In genomic region chr7:44880317-44881018, GRCh38 we compare ENCODE assay signal across 9 cellular contexts. TPM values are rescaled to one million over a fixed set of nuclear protein-coding genes. Genes with fewer than 3 reads are reported as not detected.
DNase-seq lines count a peak whose midpoint lies in the region; ATAC-seq and TF ChIP-seq lines count a peak whose summit lies in the region.
"Had no signal": no experiment of that assay in that cellular context is flagged by ENCODE, and none has a peak within 500 bp of the region (broad histone marks: within the 10 kb centered on the region; RNA-seq: fewer than 3 reads in every experiment).

No MANE protein-coding gene starts in this region.

- peaks cover 73% of the 10 kb centered on the region for H3K4me1 Mint-ChIP-seq in activated T-cell treated with anti-CD3 and anti-CD28 coated beads, Interleukin-2, amount 50 U/mL, for 72 hours (ENCODE audit: low read depth)

- peak overlapping the region in 2 of 5 donors; percentile 42 to 46 for H3K9ac ChIP-seq in subcutaneous abdominal adipose tissue (ENCODE audit: low read length in 5 of 5)

- no peaks in the 10 kb centered on the region for H3K9me3 Mint-ChIP-seq in activated T-cell treated with anti-CD3 and anti-CD28 coated beads, Interleukin-2, amount 50 U/mL, for 72 hours

- H3K36me3 ChIP-seq in SJSA1 (peaks cover 86% of the 10 kb centered on the region), subcutaneous abdominal adipose tissue (ENCODE audit: control insufficient read depth in 5 of 5, insufficient read depth in 5 of 5, low read length in 5 of 5) (peaks cover 0 to 7% (median 4%) of the 10 kb centered on the region in 5 donors)

- no peaks in the 10 kb centered on the region; the same call in 1 of the 2 replicates for H3K27me3 ChIP-seq in SJSA1 (replicated peaks)
- no peaks in the 10 kb centered on the region for H3K27me3 ChIP-seq in subcutaneous abdominal adipose tissue (ENCODE audit: control insufficient read depth in 5 of 5, insufficient read depth in 4 of 5, low read length in 5 of 5)

- ATAC-seq in activated T-cell treated with anti-CD3 and anti-CD28 coated beads, Interleukin-2, amount 50 U/mL, for 72 hours (replicated peaks in 1 of 2) = no peak

- TF ChIP-seq POLR2A in erythroblast (IDR thresholded peaks at IDR 0.05; ENCODE audit: low read length) = no peak

- H3K4me3 ChIP-seq in SJSA1 = peak overlapping the region; percentile 97
- peak overlapping the region; percentile 78 to 79 for H3K4me3 ChIP-seq in foreskin fibroblast (ENCODE audit: low read depth in 1 of 2, low read length in 2 of 2)
- H3K4me3 ChIP-seq in subcutaneous abdominal adipose tissue (ENCODE audit: low read depth in 1 of 5, low read length in 5 of 5) = peak overlapping the region in 4 of 5 donors; percentile 24 to 46 (median 31)

- H3K27ac Mint-ChIP-seq in activated T-cell treated with anti-CD3 and anti-CD28 coated beads, Interleukin-2, amount 50 U/mL, for 72 hours = peak overlapping the region; percentile 43

- DNase-seq in activated T-cell treated with anti-CD3 and anti-CD28 coated beads, Interleukin-2, amount 50 U/mL, for 72 hours = no peak
- no peak for DNase-seq in activated T-cell treated with anti-CD3 and anti-CD28 coated beads, Interleukin-2, amount 50 U/mL, for 48 hours
- DNase-seq in SJSA1 (ENCODE audit: low read depth in 1 of 2, low spot score in 2 of 2) (no peak), foreskin fibroblast (no peak), erythroblast (lab: John Stamatoyannopoulos, UW) (no peak)
- DNase-seq in central memory CD4-positive, alpha-beta T cell = no peak
- no peak for DNase-seq in activated CD8-positive, alpha-beta memory T cell treated with anti-CD3 and anti-CD28 coated beads for 24 hours
- DNase-seq: NCI-H2029 treated with DMSO at 0.1 percent for 48 hours had no signal

- no peak overlapping the region for H3K27ac ChIP-seq in SJSA1
- H3K27ac ChIP-seq in subcutaneous abdominal adipose tissue (ENCODE audit: low read depth, low read length) = no peak overlapping the region

- H3K4me1 ChIP-seq in SJSA1 (replicated peaks) (peaks cover 38% of the 10 kb centered on the region), subcutaneous abdominal adipose tissue (ENCODE audit: control insufficient read depth in 5 of 5, insufficient read depth in 5 of 5, low read length in 5 of 5) (peaks cover 13 to 59% (median 51%) of the 10 kb centered on the region in 5 donors)

- no peak for TF ChIP-seq CTCF in foreskin fibroblast (IDR thresholded peaks at IDR 0.05; ENCODE audit: low read depth, low read length)

- peak overlapping the region; percentile 84 to 93 for H3K4me3 Mint-ChIP-seq in activated T-cell treated with anti-CD3 and anti-CD28 coated beads, Interleukin-2, amount 50 U/mL, for 72 hours

- H3K27me3 Mint-ChIP-seq in activated T-cell treated with anti-CD3 and anti-CD28 coated beads, Interleukin-2, amount 50 U/mL, for 72 hours (ENCODE audit: low read depth) = no peaks in the 10 kb centered on the region

- peaks cover 12 to 29% of the 10 kb centered on the region in 2 donors for H3K36me3 Mint-ChIP-seq in activated T-cell treated with anti-CD3 and anti-CD28 coated beads, Interleukin-2, amount 50 U/mL, for 72 hours (ENCODE audit: insufficient read depth in 2 of 2)

- H3K9me3 ChIP-seq in SJSA1 (replicated peaks) (peaks cover 5% of the 10 kb centered on the region; the same call in 1 of the 2 replicates), subcutaneous abdominal adipose tissue (ENCODE audit: control insufficient read depth in 5 of 5, low read length in 5 of 5) (no peaks in the 10 kb centered on the region)

RNA-seq across cellular contexts. Expression of gene PURB, which starts 4.9 kb away (rescaled TPM):
- total RNA-seq in activated T-cell treated with anti-CD3 and anti-CD28 coated beads, Interleukin-2, amount 50 U/mL, for 72 hours = 10 to 100 TPM; 27.1 to 29.6 TPM
- 10.4 and 23.0 TPM in 2 replicates for total RNA-seq in SJSA1 (2014; rRNA removed; shearing (Covaris generic))

RNA-seq across cellular contexts. Expression of gene H2AZ2, which starts 32.6 kb away (rescaled TPM):
- total RNA-seq in activated T-cell treated with anti-CD3 and anti-CD28 coated beads, Interleukin-2, amount 50 U/mL, for 72 hours = 100 to 1,000 TPM; 233 to 274 TPM
- total RNA-seq in SJSA1 (2014; rRNA removed; shearing (Covaris generic)) = 436 and 536 TPM in 2 replicates

Comparison
In these comparisons a context has a peak if more than half of its experiments do, and no peak if none do; other contexts are left out.
1. H3K4me3 ChIP-seq: peak in every context shown above with its lines; median percentile 97 in SJSA1; 78 in foreskin fibroblast; 31 in subcutaneous abdominal adipose tissue.